22 cellular contexts compared by ENCODE assay signal in genomic region chr16:54342966-54343365, GRCh38. TPM values are rescaled to one million over a fixed set of nuclear protein-coding genes. Genes with fewer than 3 reads are reported as not detected.
A peak's percentile ranks its signal among the peaks of the same experiment; 100 is the strongest.
DNase-seq lines count a peak whose midpoint lies in the region; ATAC-seq, FAIRE-seq and TF ChIP-seq lines count a peak whose summit lies in the region.
"Had no signal": no experiment of that assay in that cellular context is flagged by ENCODE, and none has a peak within 500 bp of the region (broad histone marks: within the 10 kb centered on the region; RNA-seq: fewer than 3 reads in every experiment).

No MANE protein-coding gene starts in this region.

- intact Hi-C loops in upper lobe of right lung (cut with DNase I), result no loop called here
- intact Hi-C loops in adrenal gland (cut with DNase I), result no loop called here

- TF ChIP-seq POLR2A in adrenal gland (IDR thresholded peaks at IDR 0.05), result no peak

- 79 to 87% (median 82%) methylated on average over 5 of the region's 5 CpGs for WGBS in adrenal gland, 4 donors

- ATAC-seq in upper lobe of right lung, result no peak
- ATAC-seq: activated naive CD4-positive, alpha-beta T cell treated with anti-CD3 and anti-CD28 coated beads, Interleukin-2, amount 50 U/mL, for 72 hours had no signal

- TF ChIP-seq CTCF in bronchial epithelial cell (IDR thresholded peaks at IDR 0.05; ENCODE audit: insufficient read depth, low read length, severe bottlenecking) (no peak), upper lobe of right lung (IDR thresholded peaks at IDR 0.05) (no peak), adrenal gland (IDR thresholded peaks at IDR 0.05) (no peak)

- H3K27me3 ChIP-seq in bronchial epithelial cell (ENCODE audit: control insufficient read depth, insufficient read depth, low read length) (no peaks in the 10 kb centered on the region), upper lobe of right lung (peaks cover 4% of the 10 kb centered on the region), adrenal gland (peaks cover 5% of the 10 kb centered on the region)
- H3K27me3 ChIP-seq: tibial nerve had no signal

- H3K4me3 ChIP-seq in bronchial epithelial cell (ENCODE audit: low read depth, low read length), result no peak overlapping the region
- H3K4me3 ChIP-seq in upper lobe of right lung, result no peak overlapping the region
- no peak overlapping the region for H3K4me3 ChIP-seq in adrenal gland
- H3K4me3 ChIP-seq: coronary artery, HAP-1, tibial nerve had no signal

- DNase-seq in HS-5 (ENCODE audit: low read depth), result peak; percentile 69
- DNase-seq in bronchial epithelial cell (ENCODE audit: low read depth), result peak; percentile 56
- DNase-seq in kidney tubule cell (ENCODE audit: low spot score), result peak; percentile 37
- DNase-seq in upper lobe of right lung, result no peak
- DNase-seq in adrenal gland, result no peak
- no peak for DNase-seq in activated CD4-positive, alpha-beta T cell treated with anti-CD3 and anti-CD28 coated beads for 48 hours
- DNase-seq in NCI-H1694 treated with DMSO at 0.1 percent for 48 hours (lab: John Stamatoyannopoulos, UW), result no peak
- DNase-seq: AML-193; DMS79 treated with DMSO at 0.1 percent for 48 hours; foreskin melanocyte; Karpas-422; NCI-H1092; NK-92 treated with Interleukin-12 subunit alpha and Interleukin-12 subunit beta, amount 100 ng/mL, for 24 hours; SK-N-SH; stimulated activated naive CD4-positive, alpha-beta T cell had no signal

- H3K4me1 ChIP-seq in upper lobe of right lung, result no peaks in the 10 kb centered on the region
- H3K4me1 ChIP-seq in adrenal gland (replicated peaks in 1 of 2), result no peaks in the 10 kb centered on the region
- H3K4me1 ChIP-seq: HAP-1, tibial nerve had no signal

- no peak for FAIRE-seq in bronchial epithelial cell (lab: Jason Lieb, UNC)
- FAIRE-seq: RCC 7860 had no signal

- H3K27ac ChIP-seq in upper lobe of right lung (peak overlapping the region; percentile 63), adrenal gland (no peak overlapping the region)
- H3K27ac ChIP-seq: coronary artery, tibial nerve had no signal

- no peaks in the 10 kb centered on the region for H3K36me3 ChIP-seq in bronchial epithelial cell (ENCODE audit: control insufficient read depth, insufficient read depth, low read length)
- H3K36me3 ChIP-seq in upper lobe of right lung, result no peaks in the 10 kb centered on the region
- no peaks in the 10 kb centered on the region for H3K36me3 ChIP-seq in adrenal gland (replicated peaks in 1 of 2)
- H3K36me3 ChIP-seq: HAP-1, tibial nerve had no signal

- H3K9me3 ChIP-seq in upper lobe of right lung, result no peaks in the 10 kb centered on the region
- no peaks in the 10 kb centered on the region for H3K9me3 ChIP-seq in adrenal gland (replicated peaks in 1 of 3)
- H3K9me3 ChIP-seq: HAP-1, SK-N-SH, tibial nerve had no signal

RNA-seq across cellular contexts. Expression of gene IRX3, which starts 56.4 kb away (rescaled TPM):
- total RNA-seq in bronchial epithelial cell (2.1 and 6.0 TPM in 2 replicates), upper lobe of right lung (89.2 TPM), adrenal gland (10 to 100 TPM in 6 of 8 donors, 1 to 10 TPM in 2; 7.3 to 18.6 (median 12.0) TPM)
- 1 to 10 TPM; 1.4 to 7.0 (median 2.8) TPM for polyA plus RNA-seq in adrenal gland
- total RNA-seq: activated CD8-positive, alpha-beta memory T cell treated with anti-CD3 and anti-CD28 coated beads for 36 hours; activated naive CD4-positive, alpha-beta T cell treated with anti-CD3 and anti-CD28 coated beads, Interleukin-2, amount 50 U/mL, for 72 hours had no signal
- polyA plus RNA-seq: neural cell had no signal

Comparison
In these comparisons a context has a peak if more than half of its experiments do, and no peak if none do; other contexts are left out.
1. DNase-seq: peak in HS-5 (single experiment), bronchial epithelial cell (single experiment) and kidney tubule cell (single experiment); none in upper lobe of right lung (single experiment), adrenal gland (0 of 7), activated CD4-positive, alpha-beta T cell treated with anti-CD3 and anti-CD28 coated beads for 48 hours (single experiment) and NCI-H1694 treated with DMSO at 0.1 percent for 48 hours (single experiment).